24 cellular contexts compared by ENCODE assay signal in genomic region chr11:1113405-1114201, GRCh38. TPM values are rescaled to one million over a fixed set of nuclear protein-coding genes. Genes with fewer than 3 reads are reported as not detected.
DNase-seq lines count a peak whose midpoint lies in the region; ATAC-seq and TF ChIP-seq lines count a peak whose summit lies in the region.
"Had no signal": no experiment of that assay in that cellular context is flagged by ENCODE, and none has a peak within 500 bp of the region (broad histone marks: within the 10 kb centered on the region; RNA-seq: fewer than 3 reads in every experiment).

No MANE protein-coding gene starts in this region.

- TF ChIP-seq POLR2A in transverse colon (IDR thresholded peaks at IDR 0.05) = no peak

- H3K36me3 ChIP-seq in RWPE2 (ENCODE audit: low read depth) = no peaks in the 10 kb centered on the region
- H3K36me3 ChIP-seq in lower lobe of right lung = no peaks in the 10 kb centered on the region
- H3K36me3 ChIP-seq in transverse colon = no peaks in the 10 kb centered on the region
- H3K36me3 ChIP-seq: SJCRH30, vagina had no signal

- in situ Hi-C loops in KBM-7 (cut with MboI; ENCODE audit: low pct_unique_long_range_greater_than_20kb, low sequenced_read_pairs) (no loop called here), transverse colon (cut with MboI; ENCODE audit: low pct_ligation_motif_present in 1 of 4, low pct_unique_long_range_greater_than_20kb in 1 of 4, low sequenced_read_pairs in 3 of 4) (no loop called here)

- H3K27ac ChIP-seq in RWPE2 (ENCODE audit: poor library complexity, severe bottlenecking) (no peak overlapping the region), right cardiac atrium (ENCODE audit: low read length) (no peak overlapping the region), lower lobe of right lung (no peak overlapping the region), transverse colon (peak overlapping the region in 1 of 4 donors; percentile 17)
- H3K27ac ChIP-seq: SJCRH30, skin epidermis, vagina had no signal

- H3K4me3 ChIP-seq in RWPE2 (ENCODE audit: severe bottlenecking) = no peak overlapping the region
- no peak overlapping the region for H3K4me3 ChIP-seq in right cardiac atrium (ENCODE audit: low read length)
- no peak overlapping the region for H3K4me3 ChIP-seq in lower lobe of right lung
- no peak overlapping the region for H3K4me3 ChIP-seq in transverse colon
- H3K4me3 ChIP-seq: SJCRH30, skin epidermis, vagina had no signal

- H3K4me1 ChIP-seq in RWPE2 (ENCODE audit: insufficient read depth, poor library complexity, severe bottlenecking) = no peaks in the 10 kb centered on the region
- H3K4me1 ChIP-seq in right cardiac atrium (ENCODE audit: control insufficient read depth, insufficient read depth, low read length) = no peaks in the 10 kb centered on the region
- no peaks in the 10 kb centered on the region for H3K4me1 ChIP-seq in lower lobe of right lung
- H3K4me1 ChIP-seq in transverse colon = no peaks in the 10 kb centered on the region
- H3K4me1 ChIP-seq: SJCRH30, vagina had no signal

- ATAC-seq in RWPE2 (ENCODE audit: low read depth) (no peak), right cardiac atrium (no peak), lower lobe of right lung (no peak)
- ATAC-seq: stimulated activated memory B cell treated with anti-CD40 and anti-IgM and Interleukin-4, amounts not matched to agents 10 μg/mL and 1 μg/mL and 100 μg/mL, for 72 hours had no signal

- TF ChIP-seq CTCF in RWPE2 (IDR thresholded peaks at IDR 0.05; ENCODE audit: poor library complexity, severe bottlenecking) = no peak
- TF ChIP-seq CTCF in lower lobe of right lung (IDR thresholded peaks at IDR 0.05) = no peak
- TF ChIP-seq CTCF in transverse colon (IDR thresholded peaks at IDR 0.05) = no peak

- 81% methylated on average over 36 of the region's 36 CpGs for WGBS in right cardiac atrium
- WGBS in transverse colon (ENCODE audit: low coverage in 1 of 2), 2 donors = 77 to 82% methylated on average over 8 to 35 of the region's 36 CpGs

- intact Hi-C loops in right cardiac atrium (cut with DNase I) (no loop called here), posterior vena cava (cut with DNase I) (no loop called here), lower lobe of right lung (cut with DNase I) (no loop called here), transverse colon (cut with DNase I; ENCODE audit: low total_unique reads) (no loop called here)

- H3K9me3 ChIP-seq in RWPE2 (ENCODE audit: severe bottlenecking) = no peaks in the 10 kb centered on the region
- no peaks in the 10 kb centered on the region for H3K9me3 ChIP-seq in right cardiac atrium (ENCODE audit: control insufficient read depth, low read length)
- no peaks in the 10 kb centered on the region for H3K9me3 ChIP-seq in lower lobe of right lung
- H3K9me3 ChIP-seq in transverse colon = no peaks in the 10 kb centered on the region
- H3K9me3 ChIP-seq: SJCRH30, vagina had no signal

- TF ChIP-seq EP300 in transverse colon (IDR thresholded peaks at IDR 0.05; ENCODE audit: low read depth) = no peak

- DNase-seq in KBM-7 (peak; percentile 4), RWPE2 (ENCODE audit: low spot score) (peak; percentile 51), right cardiac atrium (peak in 2 of 3 donors; percentile 10 to 31), posterior vena cava (ENCODE audit: low spot score) (peak; percentile 64), lower lobe of right lung (no peak), transverse colon (no peak)
- no peak for DNase-seq in central memory CD4-positive, alpha-beta T cell
- DNase-seq: activated CD4-positive, alpha-beta T cell treated with anti-CD3 and anti-CD28 coated beads, Interleukin-2, amount 50 U/mL, for 4 hours; DMS153; GDM1; MV-4-11; NCI-H1694; NCI-H748 treated with DMSO at 0.1 percent for 48 hours; nephron progenitor cell; SJCRH30 had no signal

- H3K27me3 ChIP-seq in RWPE2 (ENCODE audit: insufficient read depth, poor library complexity, severe bottlenecking) = no peaks in the 10 kb centered on the region
- H3K27me3 ChIP-seq in right cardiac atrium (ENCODE audit: control insufficient read depth, insufficient read depth) = no peaks in the 10 kb centered on the region
- peaks cover 8% of the 10 kb centered on the region for H3K27me3 ChIP-seq in lower lobe of right lung (ENCODE audit: low read depth)
- H3K27me3 ChIP-seq in transverse colon = no peaks in the 10 kb centered on the region
- H3K27me3 ChIP-seq: SJCRH30, vagina had no signal

RNA-seq across cellular contexts. Expression of gene MUC2, which starts 38.9 kb away (rescaled TPM):
- total RNA-seq in right cardiac atrium (under 1 TPM in 1 of 4 donors, not detected in 3; 0.03 TPM), posterior vena cava (under 1 TPM in 1 of 2 donors, not detected in 1; 0.05 TPM), lower lobe of right lung (not detected), transverse colon (100 to 1,000 TPM; 269 to 910 (median 671) TPM)
- 0.02 TPM for polyA plus RNA-seq in right cardiac atrium
- total RNA-seq: bronchial epithelial cell; CD8-positive, alpha-beta memory T cell; dermis microvascular lymphatic vessel endothelial cell; HT1080; progenitor cell of endocrine pancreas; temporal lobe; vagina had no signal
- polyA plus RNA-seq: CD8-positive, alpha-beta memory T cell had no signal

RNA-seq across cellular contexts. Expression of gene MUC5AC, which starts 44.1 kb away (rescaled TPM):
- total RNA-seq in right cardiac atrium = not detected
- not detected for polyA plus RNA-seq in right cardiac atrium
- not detected for total RNA-seq in posterior vena cava
- 0.35 TPM for total RNA-seq in lower lobe of right lung
- not detected for total RNA-seq in transverse colon
- total RNA-seq: CD8-positive, alpha-beta memory T cell; dermis microvascular lymphatic vessel endothelial cell; HT1080; progenitor cell of endocrine pancreas; SJCRH30; vagina had no signal
- polyA plus RNA-seq: CD8-positive, alpha-beta memory T cell had no signal

Comparison
In these comparisons a context has a peak if more than half of its experiments do, and no peak if none do; other contexts are left out.
1. DNase-seq: peak in KBM-7 (single experiment), RWPE2 (single experiment), right cardiac atrium (2 of 3) and posterior vena cava (single experiment); none in lower lobe of right lung (single experiment), central memory CD4-positive, alpha-beta T cell (single experiment) and transverse colon (single experiment).
2. RNA of gene MUC2, which starts 38.9 kb away (total RNA-seq): 269 to 910 TPM in transverse colon; 0.05 TPM in posterior vena cava, 0.03 TPM in right cardiac atrium and not detected in lower lobe of right lung (single experiment); every median in the first group is over 100 times any median in the second.